1 cellular context compared by ENCODE assay signal in genomic region chr14:23094666-23095195, GRCh38.
A peak's percentile ranks its signal among the peaks of the same experiment; 100 is the strongest.
TF ChIP-seq lines count a peak whose summit lies in the region.

Gene ACIN1 (minus strand): TSS chr14:23095136. CDS start chr14:23095112, 24 bp downstream.

TF ChIP-seq in K562, 482 proteins besides CTCF, POLR2A, EP300 and RAD21 (continued from another document and continues in another):
- TF ChIP-seq ZBTB43 (CRISPR knock-in tag; IDR thresholded peaks at IDR 0.05) = peak; percentile 83; the same call in 1 of the 2 replicates
- TF ChIP-seq MED1 (CRISPR knock-in tag; IDR thresholded peaks at IDR 0.05; ENCODE audit: borderline replicate concordance) = no peak
- TF ChIP-seq PPARD (CRISPR knock-in tag; IDR thresholded peaks at IDR 0.05) = no peak
- TF ChIP-seq ZBTB17 (CRISPR knock-in tag; IDR thresholded peaks at IDR 0.05) = peak; percentile 62; the same call in 1 of the 2 replicates
- no peak; the same call in 1 of the 2 replicates for TF ChIP-seq ZNF316 (IDR thresholded peaks at IDR 0.05)
- peak; percentile 85 for TF ChIP-seq ZFX (CRISPR knock-in tag; IDR thresholded peaks at IDR 0.05)
- no peak for TF ChIP-seq CBFA2T3 (IDR thresholded peaks at IDR 0.05)
- TF ChIP-seq, protein P1, sequence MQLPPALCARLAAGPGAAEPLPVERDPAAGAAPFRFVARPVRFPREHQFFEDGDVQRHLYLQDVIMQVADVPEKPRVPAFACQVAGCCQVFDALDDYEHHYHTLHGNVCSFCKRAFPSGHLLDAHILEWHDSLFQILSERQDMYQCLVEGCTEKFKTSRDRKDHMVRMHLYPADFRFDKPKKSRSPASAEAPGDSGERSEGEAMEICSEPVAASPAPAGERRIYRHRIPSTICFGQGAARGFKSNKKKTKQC (CRISPR knock-in tag; IDR thresholded peaks at IDR 0.05) = peak; percentile 65; the same call in 1 of the 2 replicates
- TF ChIP-seq MTA1 (IDR thresholded peaks at IDR 0.05; ENCODE audit: borderline replicate concordance) = no peak
- peak; percentile 99 for TF ChIP-seq CC2D1A (IDR thresholded peaks at IDR 0.05)
- TF ChIP-seq, protein P2, sequence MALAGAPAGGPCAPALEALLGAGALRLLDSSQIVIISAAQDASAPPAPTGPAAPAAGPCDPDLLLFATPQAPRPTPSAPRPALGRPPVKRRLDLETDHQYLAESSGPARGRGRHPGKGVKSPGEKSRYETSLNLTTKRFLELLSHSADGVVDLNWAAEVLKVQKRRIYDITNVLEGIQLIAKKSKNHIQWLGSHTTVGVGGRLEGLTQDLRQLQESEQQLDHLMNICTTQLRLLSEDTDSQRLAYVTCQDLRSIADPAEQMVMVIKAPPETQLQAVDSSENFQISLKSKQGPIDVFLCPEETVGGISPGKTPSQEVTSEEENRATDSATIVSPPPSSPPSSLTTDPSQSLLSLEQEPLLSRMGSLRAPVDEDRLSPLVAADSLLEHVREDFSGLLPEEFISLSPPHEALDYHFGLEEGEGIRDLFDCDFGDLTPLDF (CRISPR knock-in tag; IDR thresholded peaks at IDR 0.05) = peak; percentile 80; the same call in 1 of the 2 replicates
- peak; percentile 64 to 91 for TF ChIP-seq MAZ (CRISPR knock-in tag; conservative IDR thresholded peaks at IDR 0.05 in 1 of 2, IDR thresholded peaks at IDR 0.05 in 1 of 2)
- peak; percentile 59 for TF ChIP-seq PCBP1 (IDR thresholded peaks at IDR 0.05; ENCODE audit: low read depth, low read length, poor library complexity, severe bottlenecking)
- TF ChIP-seq HINFP (tag; conservative IDR thresholded peaks at IDR 0.05; ENCODE audit: low read depth) = peak; percentile 99
- TF ChIP-seq AFF4 (CRISPR knock-in tag; IDR thresholded peaks at IDR 0.05) = peak; percentile 90
- TF ChIP-seq TBP (optimal IDR thresholded peaks at IDR 0.05; ENCODE audit: low read depth, low read length) = peak; percentile 89
- peak; percentile 47; the same call in 1 of the 2 replicates for TF ChIP-seq CAMTA2 (CRISPR knock-in tag; conservative IDR thresholded peaks at IDR 0.05)
- TF ChIP-seq, protein P3, sequence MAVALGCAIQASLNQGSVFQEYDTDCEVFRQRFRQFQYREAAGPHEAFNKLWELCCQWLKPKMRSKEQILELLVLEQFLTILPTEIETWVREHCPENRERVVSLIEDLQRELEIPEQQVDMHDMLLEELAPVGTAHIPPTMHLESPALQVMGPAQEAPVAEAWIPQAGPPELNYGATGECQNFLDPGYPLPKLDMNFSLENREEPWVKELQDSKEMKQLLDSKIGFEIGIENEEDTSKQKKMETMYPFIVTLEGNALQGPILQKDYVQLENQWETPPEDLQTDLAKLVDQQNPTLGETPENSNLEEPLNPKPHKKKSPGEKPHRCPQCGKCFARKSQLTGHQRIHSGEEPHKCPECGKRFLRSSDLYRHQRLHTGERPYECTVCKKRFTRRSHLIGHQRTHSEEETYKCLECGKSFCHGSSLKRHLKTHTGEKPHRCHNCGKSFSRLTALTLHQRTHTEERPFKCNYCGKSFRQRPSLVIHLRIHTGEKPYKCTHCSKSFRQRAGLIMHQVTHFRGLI (CRISPR knock-in tag; IDR thresholded peaks at IDR 0.05) = no peak
- TF ChIP-seq, protein P4, sequence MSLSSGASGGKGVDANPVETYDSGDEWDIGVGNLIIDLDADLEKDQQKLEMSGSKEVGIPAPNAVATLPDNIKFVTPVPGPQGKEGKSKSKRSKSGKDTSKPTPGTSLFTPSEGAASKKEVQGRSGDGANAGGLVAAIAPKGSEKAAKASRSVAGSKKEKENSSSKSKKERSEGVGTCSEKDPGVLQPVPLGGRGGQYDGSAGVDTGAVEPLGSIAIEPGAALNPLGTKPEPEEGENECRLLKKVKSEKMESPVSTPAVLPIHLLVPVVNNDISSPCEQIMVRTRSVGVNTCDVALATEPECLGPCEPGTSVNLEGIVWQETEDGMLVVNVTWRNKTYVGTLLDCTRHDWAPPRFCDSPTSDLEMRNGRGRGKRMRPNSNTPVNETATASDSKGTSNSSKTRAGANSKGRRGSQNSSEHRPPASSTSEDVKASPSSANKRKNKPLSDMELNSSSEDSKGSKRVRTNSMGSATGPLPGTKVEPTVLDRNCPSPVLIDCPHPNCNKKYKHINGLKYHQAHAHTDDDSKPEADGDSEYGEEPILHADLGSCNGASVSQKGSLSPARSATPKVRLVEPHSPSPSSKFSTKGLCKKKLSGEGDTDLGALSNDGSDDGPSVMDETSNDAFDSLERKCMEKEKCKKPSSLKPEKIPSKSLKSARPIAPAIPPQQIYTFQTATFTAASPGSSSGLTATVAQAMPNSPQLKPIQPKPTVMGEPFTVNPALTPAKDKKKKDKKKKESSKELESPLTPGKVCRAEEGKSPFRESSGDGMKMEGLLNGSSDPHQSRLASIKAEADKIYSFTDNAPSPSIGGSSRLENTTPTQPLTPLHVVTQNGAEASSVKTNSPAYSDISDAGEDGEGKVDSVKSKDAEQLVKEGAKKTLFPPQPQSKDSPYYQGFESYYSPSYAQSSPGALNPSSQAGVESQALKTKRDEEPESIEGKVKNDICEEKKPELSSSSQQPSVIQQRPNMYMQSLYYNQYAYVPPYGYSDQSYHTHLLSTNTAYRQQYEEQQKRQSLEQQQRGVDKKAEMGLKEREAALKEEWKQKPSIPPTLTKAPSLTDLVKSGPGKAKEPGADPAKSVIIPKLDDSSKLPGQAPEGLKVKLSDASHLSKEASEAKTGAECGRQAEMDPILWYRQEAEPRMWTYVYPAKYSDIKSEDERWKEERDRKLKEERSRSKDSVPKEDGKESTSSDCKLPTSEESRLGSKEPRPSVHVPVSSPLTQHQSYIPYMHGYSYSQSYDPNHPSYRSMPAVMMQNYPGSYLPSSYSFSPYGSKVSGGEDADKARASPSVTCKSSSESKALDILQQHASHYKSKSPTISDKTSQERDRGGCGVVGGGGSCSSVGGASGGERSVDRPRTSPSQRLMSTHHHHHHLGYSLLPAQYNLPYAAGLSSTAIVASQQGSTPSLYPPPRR (CRISPR knock-in tag; IDR thresholded peaks at IDR 0.05; ENCODE audit: borderline replicate concordance) = 0 out of 2 replicates have a peak, but pooled peaks have one; percentile 43
- no peak for TF ChIP-seq HDGF (IDR thresholded peaks at IDR 0.05)
- TF ChIP-seq TEAD4 (IDR thresholded peaks at IDR 0.05; ENCODE audit: low read length) = no peak
- TF ChIP-seq TEAD4 (CRISPR knock-in tag; IDR thresholded peaks at IDR 0.05; ENCODE audit: borderline replicate concordance) = no peak
- no peak for TF ChIP-seq SMARCC2 (IDR thresholded peaks at IDR 0.05; ENCODE audit: low read depth)
- TF ChIP-seq, protein P5, sequence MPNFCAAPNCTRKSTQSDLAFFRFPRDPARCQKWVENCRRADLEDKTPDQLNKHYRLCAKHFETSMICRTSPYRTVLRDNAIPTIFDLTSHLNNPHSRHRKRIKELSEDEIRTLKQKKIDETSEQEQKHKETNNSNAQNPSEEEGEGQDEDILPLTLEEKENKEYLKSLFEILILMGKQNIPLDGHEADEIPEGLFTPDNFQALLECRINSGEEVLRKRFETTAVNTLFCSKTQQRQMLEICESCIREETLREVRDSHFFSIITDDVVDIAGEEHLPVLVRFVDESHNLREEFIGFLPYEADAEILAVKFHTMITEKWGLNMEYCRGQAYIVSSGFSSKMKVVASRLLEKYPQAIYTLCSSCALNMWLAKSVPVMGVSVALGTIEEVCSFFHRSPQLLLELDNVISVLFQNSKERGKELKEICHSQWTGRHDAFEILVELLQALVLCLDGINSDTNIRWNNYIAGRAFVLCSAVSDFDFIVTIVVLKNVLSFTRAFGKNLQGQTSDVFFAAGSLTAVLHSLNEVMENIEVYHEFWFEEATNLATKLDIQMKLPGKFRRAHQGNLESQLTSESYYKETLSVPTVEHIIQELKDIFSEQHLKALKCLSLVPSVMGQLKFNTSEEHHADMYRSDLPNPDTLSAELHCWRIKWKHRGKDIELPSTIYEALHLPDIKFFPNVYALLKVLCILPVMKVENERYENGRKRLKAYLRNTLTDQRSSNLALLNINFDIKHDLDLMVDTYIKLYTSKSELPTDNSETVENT (CRISPR knock-in tag; IDR thresholded peaks at IDR 0.05) = peak; percentile 73; the same call in 1 of the 2 replicates
- TF ChIP-seq, protein P6, sequence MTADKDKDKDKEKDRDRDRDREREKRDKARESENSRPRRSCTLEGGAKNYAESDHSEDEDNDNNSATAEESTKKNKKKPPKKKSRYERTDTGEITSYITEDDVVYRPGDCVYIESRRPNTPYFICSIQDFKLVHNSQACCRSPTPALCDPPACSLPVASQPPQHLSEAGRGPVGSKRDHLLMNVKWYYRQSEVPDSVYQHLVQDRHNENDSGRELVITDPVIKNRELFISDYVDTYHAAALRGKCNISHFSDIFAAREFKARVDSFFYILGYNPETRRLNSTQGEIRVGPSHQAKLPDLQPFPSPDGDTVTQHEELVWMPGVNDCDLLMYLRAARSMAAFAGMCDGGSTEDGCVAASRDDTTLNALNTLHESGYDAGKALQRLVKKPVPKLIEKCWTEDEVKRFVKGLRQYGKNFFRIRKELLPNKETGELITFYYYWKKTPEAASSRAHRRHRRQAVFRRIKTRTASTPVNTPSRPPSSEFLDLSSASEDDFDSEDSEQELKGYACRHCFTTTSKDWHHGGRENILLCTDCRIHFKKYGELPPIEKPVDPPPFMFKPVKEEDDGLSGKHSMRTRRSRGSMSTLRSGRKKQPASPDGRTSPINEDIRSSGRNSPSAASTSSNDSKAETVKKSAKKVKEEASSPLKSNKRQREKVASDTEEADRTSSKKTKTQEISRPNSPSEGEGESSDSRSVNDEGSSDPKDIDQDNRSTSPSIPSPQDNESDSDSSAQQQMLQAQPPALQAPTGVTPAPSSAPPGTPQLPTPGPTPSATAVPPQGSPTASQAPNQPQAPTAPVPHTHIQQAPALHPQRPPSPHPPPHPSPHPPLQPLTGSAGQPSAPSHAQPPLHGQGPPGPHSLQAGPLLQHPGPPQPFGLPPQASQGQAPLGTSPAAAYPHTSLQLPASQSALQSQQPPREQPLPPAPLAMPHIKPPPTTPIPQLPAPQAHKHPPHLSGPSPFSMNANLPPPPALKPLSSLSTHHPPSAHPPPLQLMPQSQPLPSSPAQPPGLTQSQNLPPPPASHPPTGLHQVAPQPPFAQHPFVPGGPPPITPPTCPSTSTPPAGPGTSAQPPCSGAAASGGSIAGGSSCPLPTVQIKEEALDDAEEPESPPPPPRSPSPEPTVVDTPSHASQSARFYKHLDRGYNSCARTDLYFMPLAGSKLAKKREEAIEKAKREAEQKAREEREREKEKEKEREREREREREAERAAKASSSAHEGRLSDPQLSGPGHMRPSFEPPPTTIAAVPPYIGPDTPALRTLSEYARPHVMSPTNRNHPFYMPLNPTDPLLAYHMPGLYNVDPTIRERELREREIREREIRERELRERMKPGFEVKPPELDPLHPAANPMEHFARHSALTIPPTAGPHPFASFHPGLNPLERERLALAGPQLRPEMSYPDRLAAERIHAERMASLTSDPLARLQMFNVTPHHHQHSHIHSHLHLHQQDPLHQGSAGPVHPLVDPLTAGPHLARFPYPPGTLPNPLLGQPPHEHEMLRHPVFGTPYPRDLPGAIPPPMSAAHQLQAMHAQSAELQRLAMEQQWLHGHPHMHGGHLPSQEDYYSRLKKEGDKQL (CRISPR knock-in tag; IDR thresholded peaks at IDR 0.05; ENCODE audit: borderline replicate concordance) = no peak
- TF ChIP-seq KAT2B (IDR thresholded peaks at IDR 0.05; ENCODE audit: low read depth, low read length) = no peak
- TF ChIP-seq MLX (CRISPR knock-in tag; conservative IDR thresholded peaks at IDR 0.05) = no peak
- 0 out of 2 replicates have a peak, but pooled peaks have one; percentile 9 for TF ChIP-seq GATA2 (CRISPR knock-in tag; IDR thresholded peaks at IDR 0.05)
- no peak for TF ChIP-seq BHLHE40 (IDR thresholded peaks at IDR 0.05; ENCODE audit: low read length)
- TF ChIP-seq CBX2 (IDR thresholded peaks at IDR 0.05; ENCODE audit: insufficient read depth, low read length, poor library complexity, severe bottlenecking) = no peak
- TF ChIP-seq SRF (CRISPR knock-in tag; IDR thresholded peaks at IDR 0.05) = no peak
- TF ChIP-seq NFYB (IDR thresholded peaks at IDR 0.05; ENCODE audit: extremely low read depth, insufficient read length) = no peak
